In genomic region chr11:128761339-128761738, GRCh38 we compare ENCODE assay signal across 1 cellular context.
TF ChIP-seq lines count a peak whose summit lies in the region.

No MANE protein-coding gene starts in this region.

TF ChIP-seq in HepG2, 621 proteins besides CTCF, POLR2A, EP300 and RAD21 (continued from another document):
- peak; percentile 24; the same call in 1 of the 2 replicates for TF ChIP-seq MNT (IDR thresholded peaks at IDR 0.05)
- TF ChIP-seq ZNF652 (CRISPR knock-in tag; IDR thresholded peaks at IDR 0.05; ENCODE audit: borderline replicate concordance, low read depth), result no peak
- no peak for TF ChIP-seq HOXA7 (CRISPR knock-in tag; IDR thresholded peaks at IDR 0.05)
- TF ChIP-seq SIN3B (IDR thresholded peaks at IDR 0.05; ENCODE audit: low read length), result no peak
- no peak for TF ChIP-seq PBX3 (CRISPR knock-in tag; IDR thresholded peaks at IDR 0.05; ENCODE audit: borderline replicate concordance)
- no peak for TF ChIP-seq ZNF138 (CRISPR knock-in tag; IDR thresholded peaks at IDR 0.05; ENCODE audit: low read depth)
- TF ChIP-seq DNMT3B (CRISPR knock-in tag; conservative IDR thresholded peaks at IDR 0.05), result no peak
- TF ChIP-seq ZNF784 (CRISPR knock-in tag; IDR thresholded peaks at IDR 0.05; ENCODE audit: borderline replicate concordance), result no peak
- TF ChIP-seq ZNF260 (CRISPR knock-in tag; IDR thresholded peaks at IDR 0.05; ENCODE audit: borderline replicate concordance, low read depth), result no peak
- no peak for TF ChIP-seq TOE1 (CRISPR knock-in tag; IDR thresholded peaks at IDR 0.05)
- no peak for TF ChIP-seq JUNB (CRISPR knock-in tag; IDR thresholded peaks at IDR 0.05; ENCODE audit: borderline replicate concordance)
- no peak for TF ChIP-seq ZNF724P (CRISPR knock-in tag; IDR thresholded peaks at IDR 0.05; ENCODE audit: borderline replicate concordance)
- peak; percentile 49; the same call in 1 of the 2 replicates for TF ChIP-seq MAFF (IDR thresholded peaks at IDR 0.05; ENCODE audit: low read depth, low read length)
- no peak for TF ChIP-seq CCDC6 (CRISPR knock-in tag; IDR thresholded peaks at IDR 0.05)
- no peak for TF ChIP-seq PRDM10 (CRISPR knock-in tag; IDR thresholded peaks at IDR 0.05; ENCODE audit: low read depth)
- no peak for TF ChIP-seq ZBTB37 (CRISPR knock-in tag; IDR thresholded peaks at IDR 0.05)
- no peak for TF ChIP-seq ZNF530 (CRISPR knock-in tag; IDR thresholded peaks at IDR 0.05; ENCODE audit: low read depth)
- no peak for TF ChIP-seq GATAD1 (CRISPR knock-in tag; IDR thresholded peaks at IDR 0.05)
